Comparison of ENCODE assay signal across 1 cellular context in genomic region chr1:32394141-32394889, GRCh38.
TF ChIP-seq lines count a peak whose summit lies in the region.

TSS of gene BSDC1 (minus strand) at chr1:32394441. CDS start at chr1:32394414, 27 bp downstream.

TF ChIP-seq in GM12878, 131 proteins besides CTCF, POLR2A, EP300 and RAD21 (continued from another document):
- TF ChIP-seq MXI1 (IDR thresholded peaks at IDR 0.05; ENCODE audit: low read depth, low read length): 0 out of 2 replicates have a peak, but pooled peaks have one; percentile 39
- peak; percentile 44; the same call in 1 of the 2 replicates for TF ChIP-seq IKZF1 (conservative IDR thresholded peaks at IDR 0.05)
